In genomic region chr3:52291508-52292181, GRCh38 we compare ENCODE assay signal across 8 cellular contexts. TPM values are rescaled to one million over a fixed set of nuclear protein-coding genes. Genes with fewer than 3 reads are reported as not detected.
A peak's percentile ranks its signal among the peaks of the same experiment; 100 is the strongest.
DNase-seq lines count a peak whose midpoint lies in the region; ATAC-seq and TF ChIP-seq lines count a peak whose summit lies in the region.

No MANE protein-coding gene starts in this region.

- H3K4me1 Mint-ChIP-seq in mesothelial cell of epicardium: peaks cover 12% of the 10 kb centered on the region

- ATAC-seq in lower lobe of right lung: no peak
- no peak for ATAC-seq in GM21723 (IDR thresholded peaks at IDR 0.05; ENCODE audit: unreplicated experiment)
- no peak for ATAC-seq in HG03571 (IDR thresholded peaks at IDR 0.05; ENCODE audit: unreplicated experiment)

- no peaks in the 10 kb centered on the region for H3K9me3 ChIP-seq in lower lobe of right lung

- no peaks in the 10 kb centered on the region for H3K9me3 Mint-ChIP-seq in mesothelial cell of epicardium

- H3K4me3 ChIP-seq in lower lobe of right lung: no peak overlapping the region

- intact Hi-C loops in lower lobe of right lung (cut with DNase I): no loop called here

- no peaks in the 10 kb centered on the region for H3K36me3 Mint-ChIP-seq in mesothelial cell of epicardium

- no peaks in the 10 kb centered on the region for H3K27me3 Mint-ChIP-seq in mesothelial cell of epicardium (ENCODE audit: low read depth)

- H3K4me3 Mint-ChIP-seq in mesothelial cell of epicardium: no peak overlapping the region

- H3K36me3 ChIP-seq in lower lobe of right lung: peaks cover 36% of the 10 kb centered on the region

- H3K27me3 ChIP-seq in lower lobe of right lung (ENCODE audit: low read depth): no peaks in the 10 kb centered on the region

- no peak overlapping the region for H3K27ac Mint-ChIP-seq in mesothelial cell of epicardium

- TF ChIP-seq CTCF in lower lobe of right lung (IDR thresholded peaks at IDR 0.05): peak; percentile 50
- TF ChIP-seq CTCF in mesothelial cell of epicardium (IDR thresholded peaks at IDR 0.05; ENCODE audit: unreplicated experiment): no peak

- no peak overlapping the region for H3K27ac ChIP-seq in lower lobe of right lung

- DNase-seq in EL: peak; percentile 24
- peak; percentile 46 for DNase-seq in NAMALWA (ENCODE audit: low spot score)
- DNase-seq in activated naive CD4-positive, alpha-beta T cell treated with anti-CD3 and anti-CD28 coated beads, Interleukin-2, amount 50 U/mL, for 16 hours: peak; percentile 32
- DNase-seq in lower lobe of right lung: peak; percentile 32
- no peak for DNase-seq in mesothelial cell of epicardium (ENCODE audit: low spot score in 2 of 2, unreplicated experiment in 2 of 2)
- DNase-seq in T-helper 9 cell: no peak

- peaks cover 17% of the 10 kb centered on the region for H3K4me1 ChIP-seq in lower lobe of right lung

RNA-seq across cellular contexts. Expression of gene GLYCTK, which starts 4.0 kb away (rescaled TPM):
- total RNA-seq in lower lobe of right lung: 9.5 TPM
- total RNA-seq in mesothelial cell of epicardium: 9.0 to 10.7 TPM (median 10.6 TPM) in 3 replicates

RNA-seq across cellular contexts. Expression of gene WDR82, which starts 13.2 kb away (rescaled TPM):
- 60.2 TPM for total RNA-seq in lower lobe of right lung
- 99.0 to 105 TPM (median 101 TPM) in 3 replicates for total RNA-seq in mesothelial cell of epicardium

RNA-seq across cellular contexts. Expression of gene DNAH1, which starts 24.5 kb away (rescaled TPM):
- 16.4 TPM for total RNA-seq in lower lobe of right lung
- 8.2 to 9.5 TPM (median 8.4 TPM) in 3 replicates for total RNA-seq in mesothelial cell of epicardium

RNA-seq across cellular contexts. Expression of gene PPM1M, which starts 46.1 kb away (rescaled TPM):
- total RNA-seq in lower lobe of right lung: 53.4 TPM
- total RNA-seq in mesothelial cell of epicardium: 10.6 to 11.8 TPM (median 11.6 TPM) in 3 replicates

RNA-seq across cellular contexts. Expression of gene TWF2, which starts 52.7 kb away (rescaled TPM):
- total RNA-seq in lower lobe of right lung (62.2 TPM), mesothelial cell of epicardium (26.6 to 30.6 TPM (median 28.7 TPM) in 3 replicates)

Comparison
In these comparisons a context has a peak if more than half of its experiments do, and no peak if none do; other contexts are left out.
1. DNase-seq: peak in EL (single experiment), NAMALWA (single experiment), activated naive CD4-positive, alpha-beta T cell treated with anti-CD3 and anti-CD28 coated beads, Interleukin-2, amount 50 U/mL, for 16 hours (single experiment) and lower lobe of right lung (single experiment); none in mesothelial cell of epicardium (0 of 2) and T-helper 9 cell (single experiment).